In the genomic region with DNA sequence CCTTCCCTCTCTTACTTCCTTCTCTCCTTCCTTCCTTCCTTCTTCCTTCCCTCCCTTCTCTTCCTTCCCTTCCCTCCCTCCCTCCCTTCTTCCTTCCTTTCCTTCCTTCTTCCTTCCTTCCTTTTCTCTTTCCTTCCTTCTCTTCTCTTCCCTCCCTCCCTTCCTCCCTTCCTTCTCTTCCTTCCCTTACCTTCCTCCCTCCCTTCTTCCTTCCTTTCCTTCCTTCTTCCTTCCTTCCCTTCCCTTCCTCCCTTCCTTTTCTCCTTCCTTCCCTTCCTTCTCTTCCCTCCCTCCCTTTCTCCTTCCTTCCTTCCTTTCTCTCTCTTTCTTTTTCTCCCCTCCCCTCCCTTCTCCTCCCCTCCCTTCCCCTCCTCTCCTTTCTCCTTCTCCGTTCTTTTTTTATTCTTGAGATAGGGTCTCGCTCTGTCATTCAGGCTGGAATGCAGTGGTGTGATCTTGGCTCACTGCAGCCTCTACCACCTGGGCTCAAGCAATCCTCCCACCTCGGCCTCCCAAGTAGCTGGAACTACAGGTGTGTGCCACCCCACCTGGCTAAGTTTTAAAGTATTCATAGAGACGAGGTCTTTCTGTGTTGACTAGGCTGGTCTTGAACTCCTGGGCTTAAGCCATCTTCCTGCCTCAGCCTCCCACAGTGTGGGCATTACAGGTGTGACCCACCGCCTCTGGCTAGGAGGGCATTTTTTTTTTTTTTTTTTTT, we compare ENCODE assay signal across 1 cellular context.
TF ChIP-seq lines count a peak whose summit lies in the region.

No MANE protein-coding gene starts in this region.

TF ChIP-seq in HepG2, 621 proteins besides CTCF, POLR2A, EP300 and RAD21 (continued from another document):
- no peak for TF ChIP-seq ZNF281 (CRISPR knock-in tag; IDR thresholded peaks at IDR 0.05; ENCODE audit: borderline replicate concordance)
